In the genomic region with DNA sequence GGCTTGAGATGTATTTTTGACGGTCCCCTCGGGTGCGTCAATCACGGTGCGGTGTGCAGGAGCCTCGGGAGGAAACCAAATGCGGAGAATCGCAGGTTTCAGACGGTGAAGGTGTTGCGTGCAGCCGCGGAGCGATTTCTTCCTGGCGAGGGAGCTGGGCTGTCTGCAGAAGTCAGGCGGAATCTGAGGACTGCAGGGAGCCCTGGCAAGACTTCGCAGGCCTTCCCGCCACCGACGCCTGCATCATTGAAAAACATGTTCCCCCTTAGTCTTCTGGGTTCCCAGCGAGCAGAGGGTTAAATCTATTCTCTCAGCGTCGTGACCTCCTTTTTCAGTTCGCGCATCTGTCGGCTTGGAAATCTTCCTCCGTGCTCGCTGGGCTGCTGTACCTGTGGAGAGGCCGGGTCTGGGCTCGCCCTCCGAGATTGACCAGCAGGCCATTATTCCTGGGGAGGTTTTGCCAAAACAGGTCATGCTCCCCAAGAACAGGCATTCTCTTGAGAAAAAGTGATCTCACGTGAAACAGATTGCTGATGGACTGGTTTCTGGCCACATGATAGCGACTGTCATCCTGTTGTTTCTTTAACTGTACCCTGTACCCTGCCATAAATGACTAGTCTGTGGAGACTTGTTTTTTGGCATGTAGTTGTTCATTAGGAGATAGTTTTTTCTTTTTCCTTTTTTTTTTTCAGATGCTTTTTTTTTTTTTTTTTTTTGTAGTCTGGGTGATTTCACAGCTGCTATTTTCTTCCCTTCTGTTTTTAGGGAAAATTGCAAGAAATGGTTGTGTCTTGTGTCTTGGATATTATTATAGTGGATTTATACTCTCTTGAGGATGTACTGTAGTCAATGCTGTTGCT, we compare ENCODE assay signal across 8 cellular contexts. TPM values are rescaled to one million over a fixed set of nuclear protein-coding genes. Genes with fewer than 3 reads are reported as not detected.
DNase-seq lines count a peak whose midpoint lies in the region; ATAC-seq and TF ChIP-seq lines count a peak whose summit lies in the region.

No MANE protein-coding gene starts in this region.

- DNase-seq in G401 (ENCODE audit: low spot score) = peak; percentile 94
- peak; percentile 56 for DNase-seq in SHP77 treated with DMSO at 0.1 percent for 48 hours (lab: John Stamatoyannopoulos, UW)
- DNase-seq in hepatocyte (ENCODE audit: low spot score) = peak; percentile 64
- no peak for DNase-seq in epidermal melanocyte (ENCODE audit: insufficient read length, low spot score)
- no peak for DNase-seq in GM10248 (ENCODE audit: extremely low spot score)

- H3K36me3 ChIP-seq in hepatocyte (replicated peaks; ENCODE audit: insufficient read depth, low read depth) (no peaks in the 10 kb centered on the region), skeletal muscle satellite cell (ENCODE audit: insufficient read depth, low read length) (no peaks in the 10 kb centered on the region)

- H4K20me1 ChIP-seq in hepatocyte (ENCODE audit: insufficient read depth, poor library complexity, severe bottlenecking) = peaks cover 17% of the 10 kb centered on the region

- ATAC-seq in HG03139 (IDR thresholded peaks at IDR 0.05; ENCODE audit: unreplicated experiment) = peak; percentile 7

- peak overlapping the region; percentile 47 for H2AFZ ChIP-seq in hepatocyte

- peak overlapping the region; percentile 41 for H3K9ac ChIP-seq in skeletal muscle satellite cell (ENCODE audit: low read depth, low read length)

- WGBS in hepatocyte (ENCODE audit: low lambda C conversion rate, missing lambda C conversion rate) = 2% methylated on average over 28 of the region's 32 CpGs

- no peaks in the 10 kb centered on the region for H3K36me3 Mint-ChIP-seq in activated naive CD8-positive, alpha-beta T cell

- in situ Hi-C loops in G401 (cut with HindIII; ENCODE audit: low sequenced_read_pairs) = no loop called here

- H3K79me2 ChIP-seq in hepatocyte = peaks cover 46% of the 10 kb centered on the region

- H3K4me1 ChIP-seq in hepatocyte (ENCODE audit: insufficient read depth) (no peaks in the 10 kb centered on the region), skeletal muscle satellite cell (ENCODE audit: control insufficient read depth, insufficient read depth, low read length) (peaks cover 12% of the 10 kb centered on the region)

- peak overlapping the region; percentile 91 for H3K27ac Mint-ChIP-seq in activated naive CD8-positive, alpha-beta T cell

- peak overlapping the region; percentile 78 for H3K27ac ChIP-seq in hepatocyte

- peak overlapping the region; percentile 92 for H3K4me3 Mint-ChIP-seq in activated naive CD8-positive, alpha-beta T cell

- POLR2A ChIA-PET in GM10248 (lab: Yijun Ruan, JAX) = no interaction called here

- CTCF ChIA-PET in GM10248 (lab: Yijun Ruan, JAX) = interaction anchor here (1.5 to 3.6 kb wide), 4 partner anchors 10 to 33 kb away, joined by 7 to 16 read pairs (median 11); no protein-coding TSS in a partner anchor

- H3K9me3 Mint-ChIP-seq in activated naive CD8-positive, alpha-beta T cell (ENCODE audit: low read depth) = no peaks in the 10 kb centered on the region

- H3K9me3 ChIP-seq in hepatocyte (ENCODE audit: low read depth) = no peaks in the 10 kb centered on the region
- H3K9me3 ChIP-seq in skeletal muscle satellite cell (replicated peaks; ENCODE audit: low read length) = no peaks in the 10 kb centered on the region

- H3K4me2 ChIP-seq in hepatocyte (peak overlapping the region; percentile 91), skeletal muscle satellite cell (ENCODE audit: low read length) (peak overlapping the region; percentile 85)

- H3K27me3 Mint-ChIP-seq in activated naive CD8-positive, alpha-beta T cell = no peaks in the 10 kb centered on the region

- H3K27me3 ChIP-seq in hepatocyte (no peaks in the 10 kb centered on the region), skeletal muscle satellite cell (ENCODE audit: control insufficient read depth, insufficient read depth, low read length) (peaks cover 7% of the 10 kb centered on the region)

- H3K4me3 ChIP-seq in hepatocyte (peak overlapping the region; percentile 42), skeletal muscle satellite cell (ENCODE audit: low read length) (peak overlapping the region; percentile 63)

- peaks cover 56% of the 10 kb centered on the region for H3K4me1 Mint-ChIP-seq in activated naive CD8-positive, alpha-beta T cell (ENCODE audit: low read depth)

- H3K9me2 ChIP-seq in hepatocyte (replicated peaks; ENCODE audit: insufficient read depth) = no peaks in the 10 kb centered on the region

- TF ChIP-seq CTCF in hepatocyte (IDR thresholded peaks at IDR 0.05; ENCODE audit: poor library complexity) = no peak
- no peak for TF ChIP-seq CTCF in GM10248 (IDR thresholded peaks at IDR 0.05; ENCODE audit: control extremely low read depth, extremely low read depth, low read depth, missing control alignments)

RNA-seq across cellular contexts. Expression of a gene that starts 0.9 kb away (rescaled TPM):
- 25.2 and 39.4 TPM in 2 replicates for total RNA-seq in G401 (2014; rRNA removed; shearing (Covaris generic))
- 51.7 and 60.8 TPM in 2 replicates for total RNA-seq in hepatocyte
- 13.2 and 20.5 TPM in 2 replicates for polyA plus RNA-seq in hepatocyte
- total RNA-seq in skeletal muscle satellite cell (2012; rRNA removed) = 1.3 TPM in 2 replicates

Comparison
In these comparisons a context has a peak if more than half of its experiments do, and no peak if none do; other contexts are left out.
1. DNase-seq: peak in G401 (single experiment), SHP77 treated with DMSO at 0.1 percent for 48 hours (single experiment) and hepatocyte (single experiment); none in epidermal melanocyte (single experiment) and GM10248 (single experiment).